Comparison of ENCODE assay signal across 27 cellular contexts in the genomic region with DNA sequence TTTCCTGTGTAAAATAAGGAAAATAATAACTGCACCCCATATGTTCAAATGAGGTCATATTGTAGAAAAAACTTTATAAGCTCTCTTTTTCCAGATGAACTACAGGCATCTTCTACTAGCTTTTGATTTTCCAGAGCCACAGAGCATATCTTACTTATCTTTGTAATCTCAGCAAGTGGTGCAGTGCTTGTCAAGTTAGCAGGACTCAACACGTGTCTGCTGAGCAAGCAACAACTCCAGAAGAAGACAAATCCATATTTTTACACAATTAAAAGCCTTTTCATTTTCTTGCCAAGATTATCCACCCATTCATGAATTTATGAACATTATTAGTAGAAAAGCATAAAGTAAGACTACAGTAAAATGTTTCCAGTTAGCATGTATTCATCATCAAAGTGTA.
"Had no signal": no experiment of that assay in that cellular context is flagged by ENCODE, and none has a peak within 500 bp of the region (broad histone marks: within the 10 kb centered on the region; RNA-seq: fewer than 3 reads in every experiment).

No MANE protein-coding gene starts in this region.

- H3K27me3 ChIP-seq: Peyer's patch, SJCRH30 had no signal

- ATAC-seq: activated CD4-positive, alpha-beta T cell treated with anti-CD3 and anti-CD28 coated beads for 36 hours; activated T-helper 17 cell treated with anti-CD3 and anti-CD28 coated beads, Interleukin-2, amount 50 U/mL, for 72 hours; T-cell had no signal

- DNase-seq: activated CD4-positive, alpha-beta memory T cell treated with anti-CD3 and anti-CD28 coated beads, Interleukin-2, amount 10 ng/mL, durations not matched to agents 7 days and 5 days; activated CD4-positive, alpha-beta T cell treated with anti-CD3 and anti-CD28 coated beads for 36 hours; activated CD4-positive, alpha-beta T cell treated with anti-CD3 and anti-CD28 coated beads, Interleukin-2, amount 50 U/mL, for 1 hour; activated gamma-delta T cell; activated naive CD4-positive, alpha-beta T cell treated with anti-CD3 and anti-CD28 coated beads for 36 hours; activated T-cell treated with anti-CD3 and anti-CD28 coated beads for 4 hours; activated T-cell treated with anti-CD3 and anti-CD28 coated beads, Interleukin-2, amount 50 U/mL, for 48 hours; MM.1S; NCI-H1105 treated with DMSO at 0.1 percent for 48 hours; NCI-H1436 treated with DMSO at 0.1 percent for 48 hours; NCI-H187; NCI-H2081 treated with DMSO at 0.1 percent for 48 hours; NCI-H345; NCI-H510A; NCI-H526 treated with DMSO at 0.1 percent for 48 hours; NCI-H82; OCI-M1; Peyer's patch; Right ventricle myocardium superior; SJCRH30; T-cell; T-helper 2 cell; T1000; WERI-Rb-1 had no signal

- H3K4me1 Mint-ChIP-seq: activated CD4-positive, alpha-beta T cell treated with anti-CD3 and anti-CD28 coated beads for 36 hours; activated T-helper 17 cell treated with anti-CD3 and anti-CD28 coated beads, Interleukin-2, amount 50 U/mL, for 72 hours had no signal

- H3K36me3 Mint-ChIP-seq: T-cell had no signal

- H3K9me3 ChIP-seq: Peyer's patch had no signal

- H3K27ac ChIP-seq: Peyer's patch, RWPE1, SJCRH30, WERI-Rb-1 had no signal

- H3K27ac Mint-ChIP-seq: activated CD4-positive, alpha-beta memory T cell treated with anti-CD3 and anti-CD28 coated beads, Interleukin-2, amount 10 ng/mL, durations not matched to agents 7 days and 5 days; activated CD4-positive, alpha-beta T cell treated with anti-CD3 and anti-CD28 coated beads for 36 hours; activated naive CD4-positive, alpha-beta T cell treated with anti-CD3 and anti-CD28 coated beads for 36 hours; activated naive CD8-positive, alpha-beta T cell; activated T-helper 17 cell treated with anti-CD3 and anti-CD28 coated beads, Interleukin-2, amount 50 U/mL, for 72 hours; T-cell had no signal

- H3K4me3 ChIP-seq: Peyer's patch, SJCRH30 had no signal

- H3K4me3 Mint-ChIP-seq: activated CD4-positive, alpha-beta memory T cell treated with anti-CD3 and anti-CD28 coated beads, Interleukin-2, amount 10 ng/mL, durations not matched to agents 7 days and 5 days; activated CD4-positive, alpha-beta T cell treated with anti-CD3 and anti-CD28 coated beads for 36 hours; activated naive CD4-positive, alpha-beta T cell treated with anti-CD3 and anti-CD28 coated beads for 36 hours; activated naive CD8-positive, alpha-beta T cell; activated T-helper 17 cell treated with anti-CD3 and anti-CD28 coated beads, Interleukin-2, amount 50 U/mL, for 72 hours; T-cell had no signal

- H3K36me3 ChIP-seq: Peyer's patch, SJCRH30, WERI-Rb-1 had no signal

- H3K27me3 Mint-ChIP-seq: activated CD4-positive, alpha-beta T cell treated with anti-CD3 and anti-CD28 coated beads for 36 hours; activated naive CD8-positive, alpha-beta T cell; activated T-helper 17 cell treated with anti-CD3 and anti-CD28 coated beads, Interleukin-2, amount 50 U/mL, for 72 hours had no signal

- H3K4me1 ChIP-seq: Peyer's patch had no signal

- H3K9me3 Mint-ChIP-seq: activated CD4-positive, alpha-beta memory T cell treated with anti-CD3 and anti-CD28 coated beads, Interleukin-2, amount 10 ng/mL, durations not matched to agents 7 days and 5 days; activated naive CD4-positive, alpha-beta T cell treated with anti-CD3 and anti-CD28 coated beads for 36 hours; activated T-helper 17 cell treated with anti-CD3 and anti-CD28 coated beads, Interleukin-2, amount 50 U/mL, for 72 hours; T-cell had no signal
